ENCODE assay signal across 8 cellular contexts in genomic region chr22:43014062-43014875, GRCh38. TPM values are rescaled to one million over a fixed set of nuclear protein-coding genes. Genes with fewer than 3 reads are reported as not detected.
DNase-seq lines count a peak whose midpoint lies in the region; ATAC-seq, FAIRE-seq and TF ChIP-seq lines count a peak whose summit lies in the region.

No MANE protein-coding gene starts in this region.

- no peaks in the 10 kb centered on the region for H4K20me1 ChIP-seq in neural cell (ENCODE audit: insufficient read depth)

- H3K79me2 ChIP-seq in neural cell (replicated peaks; ENCODE audit: insufficient read depth, low read length): peaks cover 28% of the 10 kb centered on the region

- TF ChIP-seq CTCF in 22Rv1 (IDR thresholded peaks at IDR 0.05) (no peak), LNCaP clone FGC (IDR thresholded peaks at IDR 0.05; ENCODE audit: control insufficient read depth, extremely low read depth, insufficient read depth) (no peak), neural cell (IDR thresholded peaks at IDR 0.05; ENCODE audit: poor library complexity, severe bottlenecking) (no peak)

- peak; percentile 36 for FAIRE-seq in GM18507 (lab: Jason Lieb, UNC)

- H2AFZ ChIP-seq in neural cell (ENCODE audit: low read depth, low read length): peak overlapping the region; percentile 40

- no peaks in the 10 kb centered on the region for H3K36me3 ChIP-seq in neural cell (ENCODE audit: insufficient read depth, low read length)

- H3K9me2 ChIP-seq in neural cell (ENCODE audit: insufficient read depth, low read length): no peaks in the 10 kb centered on the region

- H3K4me3 ChIP-seq in LNCaP clone FGC (ENCODE audit: low read depth, low read length): peak overlapping the region; percentile 83
- H3K4me3 ChIP-seq in neural cell (ENCODE audit: low read length): peak overlapping the region; percentile 87

- DNase-seq in GM18507 (ENCODE audit: extremely low spot score, insufficient read length, low read depth) (no peak), LNCaP clone FGC (ENCODE audit: low read depth) (no peak)
- peak; percentile 32 for DNase-seq in activated CD8-positive, alpha-beta memory T cell treated with anti-CD3 and anti-CD28 coated beads, Interleukin-2, amount 50 U/mL, for 4 hours

- H3K27ac ChIP-seq in 22Rv1: peak overlapping the region; percentile 59
- H3K27ac ChIP-seq in neural cell (ENCODE audit: low read length): peak overlapping the region; percentile 24

- peak overlapping the region; percentile 70 for H3K4me2 ChIP-seq in neural cell (ENCODE audit: low read length)

- H3K9me3 ChIP-seq in neural cell (ENCODE audit: low read length): no peaks in the 10 kb centered on the region

- TF ChIP-seq EP300 in neural cell (conservative IDR thresholded peaks at IDR 0.05; ENCODE audit: poor library complexity, severe bottlenecking): no peak

- no peak for TF ChIP-seq RAD21 in neural cell (conservative IDR thresholded peaks at IDR 0.05)

- peak overlapping the region; percentile 72 for H3K9ac ChIP-seq in neural cell (ENCODE audit: low read length)

- H3F3A ChIP-seq in neural cell (ENCODE audit: insufficient read depth, low read length, poor library complexity, severe bottlenecking): no peaks in the 10 kb centered on the region

- H3K27me3 ChIP-seq in neural cell (ENCODE audit: insufficient read depth, low read depth, low read length): no peaks in the 10 kb centered on the region

- peak; percentile 32 for ATAC-seq in esophagus mucosa
- no peak for ATAC-seq in HG03521 (IDR thresholded peaks at IDR 0.05; ENCODE audit: unreplicated experiment)
- ATAC-seq in GM18498 (IDR thresholded peaks at IDR 0.05; ENCODE audit: unreplicated experiment): no peak

TF ChIP-seq in neural cell, 6 proteins besides CTCF, POLR2A, EP300 and RAD21:
- no peak for TF ChIP-seq REST (IDR thresholded peaks at IDR 0.05; ENCODE audit: borderline replicate concordance)
- no peak for TF ChIP-seq SMC3 (conservative IDR thresholded peaks at IDR 0.05; ENCODE audit: poor library complexity)
- no peak for TF ChIP-seq TAF1 (IDR thresholded peaks at IDR 0.05; ENCODE audit: low read depth)
- no peak for TF ChIP-seq POLR2AphosphoS5 (IDR thresholded peaks at IDR 0.05)
- TF ChIP-seq MXI1 (conservative IDR thresholded peaks at IDR 0.05; ENCODE audit: poor library complexity, severe bottlenecking): no peak
- TF ChIP-seq EZH2 (IDR thresholded peaks at IDR 0.05; ENCODE audit: borderline replicate concordance, insufficient read depth, low read length, poor library complexity, severe bottlenecking): no peak

RNA-seq across cellular contexts. Expression of gene PACSIN2, which starts 0.7 kb away (rescaled TPM):
- 29.7 TPM for total RNA-seq in esophagus mucosa
- polyA plus RNA-seq in neural cell: 45.8 and 47.2 TPM in 2 replicates
- 38.5 and 39.0 TPM in 2 replicates for polyA minus RNA-seq in neural cell
